Comparison of ENCODE assay signal across 24 cellular contexts in genomic region chr17:8831234-8831849, GRCh38. TPM values are rescaled to one million over a fixed set of nuclear protein-coding genes. Genes with fewer than 3 reads are reported as not detected.
DNase-seq lines count a peak whose midpoint lies in the region; ATAC-seq lines count a peak whose summit lies in the region.
"Had no signal": no experiment of that assay in that cellular context is flagged by ENCODE, and none has a peak within 500 bp of the region (broad histone marks: within the 10 kb centered on the region; RNA-seq: fewer than 3 reads in every experiment).

No MANE protein-coding gene starts in this region.

- no peaks in the 10 kb centered on the region for H3K4me1 Mint-ChIP-seq in activated naive CD4-positive, alpha-beta T cell treated with anti-CD3 and anti-CD28 coated beads, Interleukin-2, amount 50 U/mL, for 24 hours
- no peaks in the 10 kb centered on the region for H3K4me1 Mint-ChIP-seq in activated CD8-positive, alpha-beta memory T cell treated with anti-CD3 and anti-CD28 coated beads, Interleukin-2, amount 10 ng/mL, durations not matched to agents 7 days and 5 days
- H3K4me1 Mint-ChIP-seq: B cell, CD14-positive monocyte had no signal

- H3K4me3 Mint-ChIP-seq in activated naive CD4-positive, alpha-beta T cell treated with anti-CD3 and anti-CD28 coated beads, Interleukin-2, amount 50 U/mL, for 24 hours = no peak overlapping the region
- H3K4me3 Mint-ChIP-seq in activated CD8-positive, alpha-beta memory T cell treated with anti-CD3 and anti-CD28 coated beads, Interleukin-2, amount 10 ng/mL, durations not matched to agents 7 days and 5 days = no peak overlapping the region
- H3K4me3 Mint-ChIP-seq: B cell, CD14-positive monocyte had no signal

- no peaks in the 10 kb centered on the region for H3K9me3 Mint-ChIP-seq in activated naive CD4-positive, alpha-beta T cell treated with anti-CD3 and anti-CD28 coated beads, Interleukin-2, amount 50 U/mL, for 24 hours
- no peaks in the 10 kb centered on the region for H3K9me3 Mint-ChIP-seq in activated CD8-positive, alpha-beta memory T cell treated with anti-CD3 and anti-CD28 coated beads, Interleukin-2, amount 10 ng/mL, durations not matched to agents 7 days and 5 days (ENCODE audit: low read depth)

- DNase-seq in activated naive CD4-positive, alpha-beta T cell (lab: John Stamatoyannopoulos, UW) = no peak
- DNase-seq in activated CD8-positive, alpha-beta memory T cell treated with anti-CD3 and anti-CD28 coated beads, Interleukin-2, amount 10 ng/mL, durations not matched to agents 7 days and 5 days = peak; percentile 19
- DNase-seq in mesenteric fat pad (ENCODE audit: low spot score) (peak; percentile 64), DMS114 treated with DMSO at 0.1 percent for 48 hours (lab: John Stamatoyannopoulos, UW; ENCODE audit: unreplicated experiment) (no peak)
- DNase-seq: DMS79 treated with DMSO at 0.1 percent for 48 hours, Kasumi-1, NCI-H1417, NCI-H1694 treated with DMSO at 0.1 percent for 48 hours, NCI-H2081 treated with DMSO at 0.1 percent for 48 hours, NCI-H2171 treated with DMSO at 0.1 percent for 48 hours, NCI-H446, NCI-H526, PC-9, RPMI8226, SHP77 treated with DMSO at 0.1 percent for 48 hours, SW 1271 had no signal

- H3K36me3 Mint-ChIP-seq in activated naive CD4-positive, alpha-beta T cell treated with anti-CD3 and anti-CD28 coated beads, Interleukin-2, amount 50 U/mL, for 24 hours = no peaks in the 10 kb centered on the region
- H3K36me3 Mint-ChIP-seq in activated CD8-positive, alpha-beta memory T cell treated with anti-CD3 and anti-CD28 coated beads, Interleukin-2, amount 10 ng/mL, durations not matched to agents 7 days and 5 days = peaks cover 2% of the 10 kb centered on the region

- no peaks in the 10 kb centered on the region for H3K27me3 Mint-ChIP-seq in activated naive CD4-positive, alpha-beta T cell treated with anti-CD3 and anti-CD28 coated beads, Interleukin-2, amount 50 U/mL, for 24 hours
- no peaks in the 10 kb centered on the region for H3K27me3 Mint-ChIP-seq in activated CD8-positive, alpha-beta memory T cell treated with anti-CD3 and anti-CD28 coated beads, Interleukin-2, amount 10 ng/mL, durations not matched to agents 7 days and 5 days
- H3K27me3 Mint-ChIP-seq: B cell had no signal

- CTCF ChIA-PET in activated CD8-positive, alpha-beta memory T cell treated with anti-CD3 and anti-CD28 coated beads, Interleukin-2, amount 10 ng/mL, durations not matched to agents 7 days and 5 days (lab: Charles Lee) = interaction anchor here (1.1 to 1.3 kb wide), 2 partner anchors 18 to 46 kb away, joined by 3 to 5 read pairs; no protein-coding TSS in a partner anchor

- peak overlapping the region; percentile 69 for H3K27ac Mint-ChIP-seq in activated naive CD4-positive, alpha-beta T cell treated with anti-CD3 and anti-CD28 coated beads, Interleukin-2, amount 50 U/mL, for 24 hours
- H3K27ac Mint-ChIP-seq in activated CD8-positive, alpha-beta memory T cell treated with anti-CD3 and anti-CD28 coated beads, Interleukin-2, amount 10 ng/mL, durations not matched to agents 7 days and 5 days = no peak overlapping the region
- H3K27ac Mint-ChIP-seq: B cell had no signal

- ATAC-seq in activated CD8-positive, alpha-beta memory T cell treated with anti-CD3 and anti-CD28 coated beads, Interleukin-2, amount 10 ng/mL, durations not matched to agents 7 days and 5 days = no peak
- ATAC-seq in HG03521 (IDR thresholded peaks at IDR 0.05; ENCODE audit: unreplicated experiment) (no peak), HG02678 (IDR thresholded peaks at IDR 0.05; ENCODE audit: unreplicated experiment) (no peak)

RNA-seq across cellular contexts. Expression of gene MFSD6L, which starts 32.2 kb away (rescaled TPM):
- total RNA-seq in activated CD8-positive, alpha-beta memory T cell treated with anti-CD3 and anti-CD28 coated beads, Interleukin-2, amount 10 ng/mL, durations not matched to agents 7 days and 5 days = under 1 TPM; 0.12 to 0.38 TPM
- not detected for total RNA-seq in mesenteric fat pad
- total RNA-seq: A172, H4, MCF 10A, PC-9 had no signal

RNA-seq across cellular contexts. Expression of gene PIK3R6, which starts 36.1 kb away (rescaled TPM):
- total RNA-seq in activated CD8-positive, alpha-beta memory T cell treated with anti-CD3 and anti-CD28 coated beads, Interleukin-2, amount 10 ng/mL, durations not matched to agents 7 days and 5 days = 1 to 10 TPM; 1.3 to 4.9 TPM
- 1.6 TPM for total RNA-seq in mesenteric fat pad
- total RNA-seq: A172, H4, MCF 10A, PC-9 had no signal

Comparison
In these comparisons a context has a peak if more than half of its experiments do, and no peak if none do; other contexts are left out.
1. DNase-seq: peak in activated CD8-positive, alpha-beta memory T cell treated with anti-CD3 and anti-CD28 coated beads, Interleukin-2, amount 10 ng/mL, durations not matched to agents 7 days and 5 days (single experiment) and mesenteric fat pad (single experiment); none in activated naive CD4-positive, alpha-beta T cell (0 of 4) and DMS114 treated with DMSO at 0.1 percent for 48 hours (single experiment).